ENCODE assay signal across 1 cellular context in genomic region chr14:73764881-73765280, GRCh38.
A peak's percentile ranks its signal among the peaks of the same experiment; 100 is the strongest.
TF ChIP-seq lines count a peak whose summit lies in the region.

No MANE protein-coding gene starts in this region.

TF ChIP-seq in GM12878, 131 proteins besides CTCF, POLR2A, EP300 and RAD21 (continued from another document):
- TF ChIP-seq KDM1A (IDR thresholded peaks at IDR 0.05; ENCODE audit: borderline replicate concordance): no peak
- no peak for TF ChIP-seq POLR2AphosphoS5 (IDR thresholded peaks at IDR 0.05; ENCODE audit: low read length)
- TF ChIP-seq SRF (IDR thresholded peaks at IDR 0.05; ENCODE audit: low read depth in 2 of 2, low read length in 2 of 2): no peak
- TF ChIP-seq BMI1 (IDR thresholded peaks at IDR 0.05; ENCODE audit: borderline replicate concordance): no peak
- no peak for TF ChIP-seq NR2C2 (IDR thresholded peaks at IDR 0.05; ENCODE audit: borderline replicate concordance, control insufficient read depth, insufficient read length, low read depth)
- TF ChIP-seq POU2F2 (IDR thresholded peaks at IDR 0.05; ENCODE audit: borderline replicate concordance, low read depth, low read length): no peak
- peak; percentile 78 for TF ChIP-seq SPI1 (IDR thresholded peaks at IDR 0.05; ENCODE audit: borderline replicate concordance, insufficient read depth, low read depth, low read length)
- no peak for TF ChIP-seq ZSCAN29 (IDR thresholded peaks at IDR 0.05)
- TF ChIP-seq PML (IDR thresholded peaks at IDR 0.05; ENCODE audit: low read length): no peak
- no peak for TF ChIP-seq MXI1 (IDR thresholded peaks at IDR 0.05; ENCODE audit: low read depth, low read length)
- TF ChIP-seq E2F4 (IDR thresholded peaks at IDR 0.05; ENCODE audit: low read depth, low read length): no peak
- no peak for TF ChIP-seq USF1 (IDR thresholded peaks at IDR 0.05; ENCODE audit: borderline replicate concordance, extremely low read length, insufficient read depth, low read depth, low read length)
- TF ChIP-seq TCF7 (IDR thresholded peaks at IDR 0.05; ENCODE audit: borderline replicate concordance): no peak
- no peak for TF ChIP-seq RELA (IDR thresholded peaks at IDR 0.05; ENCODE audit: borderline replicate concordance, partially characterized antibody)
- TF ChIP-seq PAX8 (IDR thresholded peaks at IDR 0.05): no peak
